Comparison of ENCODE assay signal across 29 cellular contexts in genomic region chr15:73760330-73760729, GRCh38.
"Had no signal": no experiment of that assay in that cellular context is flagged by ENCODE, and none has a peak within 500 bp of the region (broad histone marks: within the 10 kb centered on the region; RNA-seq: fewer than 3 reads in every experiment).

No MANE protein-coding gene starts in this region.

- H3K4me1 ChIP-seq: suprapubic skin, thyroid gland, tibial artery, transverse colon, uterus, vagina had no signal

- FAIRE-seq: urothelium cell line had no signal

- H3K36me3 Mint-ChIP-seq: stimulated activated effector memory CD8-positive, alpha-beta T cell treated with anti-CD3 and anti-CD28 coated beads, Interleukin-12 subunit alpha, Interleukin-12 subunit beta, amount 100 ng/mL, for 72 hours; stimulated activated memory B cell treated with anti-CD40 and anti-IgM and Interleukin-4, amounts not matched to agents 10 μg/mL and 1 μg/mL and 100 μg/mL, for 72 hours; stimulated activated naive B cell treated with anti-CD40 and anti-IgM and Interleukin-4, amounts not matched to agents 10 μg/mL and 1 μg/mL and 100 μg/mL, for 72 hours; type B pancreatic cell had no signal

- H3K27ac ChIP-seq: stomach, suprapubic skin, testis, thoracic aorta, thyroid gland, tibial artery, tibial nerve, transverse colon, upper lobe of left lung, upper lobe of right lung, uterus, vagina had no signal

- H3K27ac Mint-ChIP-seq: stimulated activated effector memory CD8-positive, alpha-beta T cell treated with anti-CD3 and anti-CD28 coated beads, Interleukin-12 subunit alpha, Interleukin-12 subunit beta, amount 100 ng/mL, for 72 hours; stimulated activated memory B cell treated with anti-CD40 and anti-IgM and Interleukin-4, amounts not matched to agents 10 μg/mL and 1 μg/mL and 100 μg/mL, for 72 hours; stimulated activated naive B cell treated with anti-CD40 and anti-IgM and Interleukin-4, amounts not matched to agents 10 μg/mL and 1 μg/mL and 100 μg/mL, for 72 hours; stimulated activated naive CD8-positive, alpha-beta T cell treated with anti-CD3 and anti-CD28 coated beads, Interleukin-15, amount 100 ng/mL, for 72 hours; stimulated activated naive CD8-positive, alpha-beta T cell treated with anti-CD3 and anti-CD28 coated beads, Interleukin-15, Interleukin-2, amounts not matched to agents 100 ng/mL and 50 ng/mL, for 24 hours; type B pancreatic cell had no signal

- ATAC-seq: stimulated activated effector memory CD8-positive, alpha-beta T cell treated with anti-CD3 and anti-CD28 coated beads, Interleukin-12 subunit alpha, Interleukin-12 subunit beta, amount 100 ng/mL, for 72 hours; stimulated activated memory B cell treated with anti-CD40 and anti-IgM and Interleukin-4, amounts not matched to agents 10 μg/mL and 1 μg/mL and 100 μg/mL, for 72 hours; stimulated activated naive B cell treated with anti-CD40 and anti-IgM and Interleukin-4, amounts not matched to agents 10 μg/mL and 1 μg/mL and 100 μg/mL, for 72 hours; stimulated activated naive CD8-positive, alpha-beta T cell treated with anti-CD3 and anti-CD28 coated beads, Interleukin-15, amount 100 ng/mL, for 72 hours; stimulated activated naive CD8-positive, alpha-beta T cell treated with anti-CD3 and anti-CD28 coated beads, Interleukin-15, Interleukin-2, amounts not matched to agents 100 U/mL and 50 U/mL, for 24 hours; upper lobe of right lung had no signal

- H3K4me1 Mint-ChIP-seq: stimulated activated effector memory CD8-positive, alpha-beta T cell treated with anti-CD3 and anti-CD28 coated beads, Interleukin-12 subunit alpha, Interleukin-12 subunit beta, amount 100 ng/mL, for 72 hours; stimulated activated memory B cell treated with anti-CD40 and anti-IgM and Interleukin-4, amounts not matched to agents 10 μg/mL and 1 μg/mL and 100 μg/mL, for 72 hours; stimulated activated naive B cell treated with anti-CD40 and anti-IgM and Interleukin-4, amounts not matched to agents 10 μg/mL and 1 μg/mL and 100 μg/mL, for 72 hours; stimulated activated naive CD8-positive, alpha-beta T cell treated with anti-CD3 and anti-CD28 coated beads, Interleukin-15, amount 100 ng/mL, for 72 hours had no signal

- H3K27me3 ChIP-seq: testis, thyroid gland, upper lobe of left lung, upper lobe of right lung, uterus, vagina had no signal

- H3K9me3 Mint-ChIP-seq: stimulated activated effector memory CD8-positive, alpha-beta T cell treated with anti-CD3 and anti-CD28 coated beads, Interleukin-12 subunit alpha, Interleukin-12 subunit beta, amount 100 ng/mL, for 72 hours; stimulated activated memory B cell treated with anti-CD40 and anti-IgM and Interleukin-4, amounts not matched to agents 10 μg/mL and 1 μg/mL and 100 μg/mL, for 72 hours; stimulated activated naive B cell treated with anti-CD40 and anti-IgM and Interleukin-4, amounts not matched to agents 10 μg/mL and 1 μg/mL and 100 μg/mL, for 72 hours; stimulated activated naive CD8-positive, alpha-beta T cell treated with anti-CD3 and anti-CD28 coated beads, Interleukin-15, amount 100 ng/mL, for 72 hours; stimulated activated naive CD8-positive, alpha-beta T cell treated with anti-CD3 and anti-CD28 coated beads, Interleukin-15, Interleukin-2, amounts not matched to agents 100 ng/mL and 50 ng/mL, for 24 hours; type B pancreatic cell had no signal

- DNase-seq: stimulated activated CD4-positive, alpha-beta T cell treated with anti-CD3 and anti-CD28 coated beads, Interleukin-2, amount 100 ng/mL, for 48 hours; stimulated activated CD4-positive, alpha-beta T cell treated with anti-CD3 and anti-CD28 coated beads, Interleukin-4, amount 100 ng/mL, for 1 hour; stimulated activated CD4-positive, alpha-beta T cell treated with anti-CD3 and anti-CD28 coated beads, Interleukin-4, amount 100 ng/mL, for 24 hours; stimulated activated CD4-positive, alpha-beta T cell treated with anti-CD3 and anti-CD28 coated beads, Interleukin-4, amount 100 ng/mL, for 4 hours; stimulated activated CD8-positive, alpha-beta memory T cell treated with anti-CD3 and anti-CD28 coated beads, Interleukin-4, amount 100 ng/mL, for 48 hours; stimulated activated naive B cell treated with anti-CD40 and anti-IgM and Interleukin-4, amounts not matched to agents 10 μg/mL and 1 μg/mL and 100 μg/mL, for 72 hours; stimulated activated naive CD4-positive, alpha-beta T cell; stimulated activated naive CD4-positive, alpha-beta T cell treated with Interleukin-2 at 50 U/mL for 16 hours; stimulated activated naive CD8-positive, alpha-beta T cell treated with anti-CD3 and anti-CD28 coated beads, Interleukin-15, amount 100 ng/mL, for 72 hours; stimulated activated naive CD8-positive, alpha-beta T cell treated with anti-CD3 and anti-CD28 coated beads, Interleukin-15, Interleukin-2, amounts not matched to agents 100 U/mL and 50 U/mL, for 24 hours; stomach; substantia nigra; testis; thyroid gland; tibial artery; transverse colon; trophoblast cell; upper lobe of left lung; upper lobe of right lung; uterus had no signal

- H3K9me3 ChIP-seq: stomach, suprapubic skin, testis, thoracic aorta, thyroid gland, tibial artery, tibial nerve, transverse colon, upper lobe of left lung, upper lobe of right lung, uterus, vagina had no signal

- H3K4me3 ChIP-seq: stomach, suprapubic skin, testis, thoracic aorta, thyroid gland, tibial artery, tibial nerve, transverse colon, upper lobe of left lung, upper lobe of right lung, uterus, vagina had no signal

- H3K36me3 ChIP-seq: stomach, suprapubic skin, thoracic aorta, thyroid gland, tibial artery, tibial nerve, transverse colon, upper lobe of left lung, upper lobe of right lung, uterus, vagina had no signal

- H3K4me3 Mint-ChIP-seq: stimulated activated effector memory CD8-positive, alpha-beta T cell treated with anti-CD3 and anti-CD28 coated beads, Interleukin-12 subunit alpha, Interleukin-12 subunit beta, amount 100 ng/mL, for 72 hours; stimulated activated memory B cell treated with anti-CD40 and anti-IgM and Interleukin-4, amounts not matched to agents 10 μg/mL and 1 μg/mL and 100 μg/mL, for 72 hours; stimulated activated naive B cell treated with anti-CD40 and anti-IgM and Interleukin-4, amounts not matched to agents 10 μg/mL and 1 μg/mL and 100 μg/mL, for 72 hours; stimulated activated naive CD8-positive, alpha-beta T cell treated with anti-CD3 and anti-CD28 coated beads, Interleukin-15, amount 100 ng/mL, for 72 hours; stimulated activated naive CD8-positive, alpha-beta T cell treated with anti-CD3 and anti-CD28 coated beads, Interleukin-15, Interleukin-2, amounts not matched to agents 100 ng/mL and 50 ng/mL, for 24 hours; type B pancreatic cell had no signal
